3 cellular contexts compared by ENCODE assay signal in the genomic region with DNA sequence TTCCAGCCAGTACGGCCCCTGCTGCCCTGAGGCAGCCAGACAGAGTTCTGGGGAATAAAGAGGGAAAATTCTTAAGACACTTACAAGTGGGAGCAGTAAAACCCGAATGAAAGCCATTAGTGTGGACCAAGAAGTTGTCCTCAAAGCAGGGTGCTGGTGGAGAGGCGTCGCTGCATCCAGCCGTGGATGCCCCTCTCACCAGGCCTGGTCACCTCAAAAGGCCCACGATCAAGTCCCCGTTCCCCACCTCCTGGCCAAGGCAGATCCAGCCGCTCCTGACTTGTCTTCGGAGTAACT.
TF ChIP-seq lines count a peak whose summit lies in the region.

No MANE protein-coding gene starts in this region.

TF ChIP-seq in liver, 16 proteins besides CTCF, POLR2A, EP300 and RAD21:
- TF ChIP-seq NR2F2 (IDR thresholded peaks at IDR 0.05) (no peak), FOXA1 (IDR thresholded peaks at IDR 0.05) (no peak), TAF1 (conservative IDR thresholded peaks at IDR 0.05) (no peak), HNF4A (conservative IDR thresholded peaks at IDR 0.05) (no peak), JUND (IDR thresholded peaks at IDR 0.05) (no peak), FOXA2 (IDR thresholded peaks at IDR 0.05) (no peak), RXRA (IDR thresholded peaks at IDR 0.05) (no peak), GABPA (IDR thresholded peaks at IDR 0.05 in 1 of 2, conservative IDR thresholded peaks at IDR 0.05 in 1 of 2) (no peak), EGR1 (IDR thresholded peaks at IDR 0.05; ENCODE audit: low read depth in 2 of 2) (no peak), HNF4G (IDR thresholded peaks at IDR 0.05) (no peak), YY1 (IDR thresholded peaks at IDR 0.05) (no peak), SP1 (IDR thresholded peaks at IDR 0.05) (no peak)
- TF ChIP-seq, protein P1, sequence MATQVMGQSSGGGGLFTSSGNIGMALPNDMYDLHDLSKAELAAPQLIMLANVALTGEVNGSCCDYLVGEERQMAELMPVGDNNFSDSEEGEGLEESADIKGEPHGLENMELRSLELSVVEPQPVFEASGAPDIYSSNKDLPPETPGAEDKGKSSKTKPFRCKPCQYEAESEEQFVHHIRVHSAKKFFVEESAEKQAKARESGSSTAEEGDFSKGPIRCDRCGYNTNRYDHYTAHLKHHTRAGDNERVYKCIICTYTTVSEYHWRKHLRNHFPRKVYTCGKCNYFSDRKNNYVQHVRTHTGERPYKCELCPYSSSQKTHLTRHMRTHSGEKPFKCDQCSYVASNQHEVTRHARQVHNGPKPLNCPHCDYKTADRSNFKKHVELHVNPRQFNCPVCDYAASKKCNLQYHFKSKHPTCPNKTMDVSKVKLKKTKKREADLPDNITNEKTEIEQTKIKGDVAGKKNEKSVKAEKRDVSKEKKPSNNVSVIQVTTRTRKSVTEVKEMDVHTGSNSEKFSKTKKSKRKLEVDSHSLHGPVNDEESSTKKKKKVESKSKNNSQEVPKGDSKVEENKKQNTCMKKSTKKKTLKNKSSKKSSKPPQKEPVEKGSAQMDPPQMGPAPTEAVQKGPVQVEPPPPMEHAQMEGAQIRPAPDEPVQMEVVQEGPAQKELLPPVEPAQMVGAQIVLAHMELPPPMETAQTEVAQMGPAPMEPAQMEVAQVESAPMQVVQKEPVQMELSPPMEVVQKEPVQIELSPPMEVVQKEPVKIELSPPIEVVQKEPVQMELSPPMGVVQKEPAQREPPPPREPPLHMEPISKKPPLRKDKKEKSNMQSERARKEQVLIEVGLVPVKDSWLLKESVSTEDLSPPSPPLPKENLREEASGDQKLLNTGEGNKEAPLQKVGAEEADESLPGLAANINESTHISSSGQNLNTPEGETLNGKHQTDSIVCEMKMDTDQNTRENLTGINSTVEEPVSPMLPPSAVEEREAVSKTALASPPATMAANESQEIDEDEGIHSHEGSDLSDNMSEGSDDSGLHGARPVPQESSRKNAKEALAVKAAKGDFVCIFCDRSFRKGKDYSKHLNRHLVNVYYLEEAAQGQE (IDR thresholded peaks at IDR 0.05), result no peak
- TF ChIP-seq, protein P2, sequence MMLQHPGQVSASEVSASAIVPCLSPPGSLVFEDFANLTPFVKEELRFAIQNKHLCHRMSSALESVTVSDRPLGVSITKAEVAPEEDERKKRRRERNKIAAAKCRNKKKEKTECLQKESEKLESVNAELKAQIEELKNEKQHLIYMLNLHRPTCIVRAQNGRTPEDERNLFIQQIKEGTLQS (IDR thresholded peaks at IDR 0.05), result no peak
- TF ChIP-seq, protein P3, sequence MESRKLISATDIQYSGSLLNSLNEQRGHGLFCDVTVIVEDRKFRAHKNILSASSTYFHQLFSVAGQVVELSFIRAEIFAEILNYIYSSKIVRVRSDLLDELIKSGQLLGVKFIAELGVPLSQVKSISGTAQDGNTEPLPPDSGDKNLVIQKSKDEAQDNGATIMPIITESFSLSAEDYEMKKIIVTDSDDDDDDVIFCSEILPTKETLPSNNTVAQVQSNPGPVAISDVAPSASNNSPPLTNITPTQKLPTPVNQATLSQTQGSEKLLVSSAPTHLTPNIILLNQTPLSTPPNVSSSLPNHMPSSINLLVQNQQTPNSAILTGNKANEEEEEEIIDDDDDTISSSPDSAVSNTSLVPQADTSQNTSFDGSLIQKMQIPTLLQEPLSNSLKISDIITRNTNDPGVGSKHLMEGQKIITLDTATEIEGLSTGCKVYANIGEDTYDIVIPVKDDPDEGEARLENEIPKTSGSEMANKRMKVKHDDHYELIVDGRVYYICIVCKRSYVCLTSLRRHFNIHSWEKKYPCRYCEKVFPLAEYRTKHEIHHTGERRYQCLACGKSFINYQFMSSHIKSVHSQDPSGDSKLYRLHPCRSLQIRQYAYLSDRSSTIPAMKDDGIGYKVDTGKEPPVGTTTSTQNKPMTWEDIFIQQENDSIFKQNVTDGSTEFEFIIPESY (IDR thresholded peaks at IDR 0.05), result no peak
- TF ChIP-seq, protein P4, sequence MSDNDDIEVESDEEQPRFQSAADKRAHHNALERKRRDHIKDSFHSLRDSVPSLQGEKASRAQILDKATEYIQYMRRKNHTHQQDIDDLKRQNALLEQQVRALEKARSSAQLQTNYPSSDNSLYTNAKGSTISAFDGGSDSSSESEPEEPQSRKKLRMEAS (IDR thresholded peaks at IDR 0.05), result no peak

TF ChIP-seq in HepG2, 621 proteins besides CTCF, POLR2A, EP300 and RAD21:
- TF ChIP-seq MLLT10 (CRISPR knock-in tag; IDR thresholded peaks at IDR 0.05), result no peak
- TF ChIP-seq ZFP41 (CRISPR knock-in tag; IDR thresholded peaks at IDR 0.05; ENCODE audit: borderline replicate concordance), result no peak
- TF ChIP-seq, protein P5, sequence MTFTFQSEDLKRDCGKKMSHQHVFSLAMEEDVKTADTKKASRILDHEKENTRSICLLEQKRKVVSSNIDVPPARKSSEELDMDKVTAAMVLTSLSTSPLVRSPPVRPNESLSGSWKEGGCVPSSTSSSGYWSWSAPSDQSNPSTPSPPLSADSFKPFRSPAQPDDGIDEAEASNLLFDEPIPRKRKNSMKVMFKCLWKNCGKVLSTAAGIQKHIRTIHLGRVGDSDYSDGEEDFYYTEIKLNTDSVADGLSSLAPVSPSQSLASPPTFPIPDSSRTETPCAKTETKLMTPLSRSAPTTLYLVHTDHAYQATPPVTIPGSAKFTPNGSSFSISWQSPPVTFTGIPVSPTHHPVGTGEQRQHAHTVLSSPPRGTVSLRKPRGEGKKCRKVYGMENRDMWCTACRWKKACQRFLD (CRISPR knock-in tag; IDR thresholded peaks at IDR 0.05; ENCODE audit: borderline replicate concordance), result no peak
- TF ChIP-seq ZNF607 (CRISPR knock-in tag; IDR thresholded peaks at IDR 0.05; ENCODE audit: borderline replicate concordance), result no peak

TF ChIP-seq in neural cell, 6 proteins besides CTCF, POLR2A, EP300 and RAD21:
- TF ChIP-seq EZH2 (IDR thresholded peaks at IDR 0.05; ENCODE audit: borderline replicate concordance, insufficient read depth, low read length, poor library complexity, severe bottlenecking), result no peak
- no peak for TF ChIP-seq MXI1 (conservative IDR thresholded peaks at IDR 0.05; ENCODE audit: poor library complexity, severe bottlenecking)
- no peak for TF ChIP-seq SMC3 (conservative IDR thresholded peaks at IDR 0.05; ENCODE audit: poor library complexity)
- TF ChIP-seq, protein P1 (IDR thresholded peaks at IDR 0.05; ENCODE audit: borderline replicate concordance), result no peak
- TF ChIP-seq POLR2AphosphoS5 (IDR thresholded peaks at IDR 0.05), result no peak
- no peak for TF ChIP-seq TAF1 (IDR thresholded peaks at IDR 0.05; ENCODE audit: low read depth)
